8 cellular contexts compared by ENCODE assay signal in the genomic region with DNA sequence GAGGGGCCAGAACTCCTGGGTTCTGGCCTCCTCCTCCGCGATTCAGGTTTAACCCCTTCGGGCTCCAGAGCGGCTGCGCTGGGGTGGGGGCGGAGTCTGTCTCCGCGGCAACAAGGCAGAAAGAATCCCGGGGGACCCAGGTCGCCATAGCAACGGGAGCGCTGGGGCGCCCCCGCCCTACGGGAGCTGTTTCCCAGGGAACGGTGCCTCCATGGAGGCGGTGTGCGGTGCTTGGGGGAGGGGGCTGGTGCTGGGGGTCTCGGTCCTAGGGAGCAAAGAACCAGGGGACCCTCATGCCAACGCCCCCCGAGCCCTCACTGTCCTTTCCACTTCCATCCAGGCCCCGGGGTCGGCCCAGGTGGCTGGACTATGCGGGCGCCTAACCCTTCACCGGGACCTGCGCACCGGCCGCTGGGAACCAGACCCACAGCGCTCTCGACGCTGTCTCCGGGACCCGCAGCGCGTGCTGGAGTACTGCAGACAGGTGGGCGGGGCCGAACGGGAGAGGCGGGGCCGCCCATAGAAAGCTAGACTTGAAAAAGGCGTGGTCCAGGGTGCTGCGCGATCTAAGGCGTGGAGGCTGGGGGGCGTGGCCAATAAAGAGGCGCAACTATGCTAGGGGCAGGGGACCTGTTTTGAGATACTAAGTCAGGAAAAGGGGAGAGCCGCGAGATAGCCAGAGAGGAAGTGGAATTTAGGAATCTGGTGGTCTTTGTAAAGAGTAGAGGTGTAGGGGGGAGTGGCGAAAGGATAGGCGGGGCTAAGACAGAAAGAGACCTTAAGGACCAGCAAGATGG. TPM values are rescaled to one million over a fixed set of nuclear protein-coding genes. Genes with fewer than 3 reads are reported as not detected.
DNase-seq lines count a peak whose midpoint lies in the region; ATAC-seq lines count a peak whose summit lies in the region.

No MANE protein-coding gene starts in this region.

- peak; percentile 43 for ATAC-seq in HG02852 (IDR thresholded peaks at IDR 0.05; ENCODE audit: unreplicated experiment)
- ATAC-seq in HG02981 (IDR thresholded peaks at IDR 0.05; ENCODE audit: unreplicated experiment), result no peak

- DNase-seq in CMK (ENCODE audit: low read depth) (peak; percentile 63), NCI-H460 (ENCODE audit: extremely low read depth, low read depth) (peak; percentile 87), cerebellum (ENCODE audit: low spot score) (peak; percentile 83), left kidney (ENCODE audit: low read depth, low spot score) (peak; percentile 92)
- DNase-seq in activated CD4-positive, alpha-beta T cell treated with anti-CD3 and anti-CD28 coated beads for 4 hours, result peak; percentile 71 to 78
- DNase-seq in stimulated activated CD4-positive, alpha-beta T cell treated with anti-CD3 and anti-CD28 coated beads, Interleukin-4, amount 100 ng/mL, for 48 hours (ENCODE audit: low read depth in 2 of 2), result peak; percentile 83 to 86

RNA-seq across cellular contexts. Expression of a gene that starts 1.2 kb away (rescaled TPM):
- 12.2 and 19.5 TPM in 2 replicates for total RNA-seq in NCI-H460 (2014; rRNA removed; shearing (Covaris generic))
- polyA plus RNA-seq in NCI-H460 (2014; cell fraction: nucleus; rRNA removed), result 10.0 and 16.8 TPM in 2 replicates
- total RNA-seq in cerebellum, result 97.6 TPM

RNA-seq across cellular contexts. Expression of a gene that starts 12.8 kb away (rescaled TPM):
- total RNA-seq in NCI-H460 (2014; rRNA removed; shearing (Covaris generic)), result 0.12 and 0.32 TPM in 2 replicates
- polyA plus RNA-seq in NCI-H460 (2014; cell fraction: nucleus; rRNA removed), result 0.29 and 0.30 TPM in 2 replicates
- 5.3 TPM for total RNA-seq in cerebellum

RNA-seq across cellular contexts. Expression of a gene that starts 17.2 kb away (rescaled TPM):
- total RNA-seq in NCI-H460 (2014; rRNA removed; shearing (Covaris generic)), result not detected in 2 replicates
- polyA plus RNA-seq in NCI-H460 (2014; cell fraction: nucleus; rRNA removed), result 1.7 TPM in 1 of 2 replicates, not detected in the other
- total RNA-seq in cerebellum, result 0.73 TPM

RNA-seq across cellular contexts. Expression of a gene that starts 30.8 kb away (rescaled TPM):
- total RNA-seq in NCI-H460 (2014; rRNA removed; shearing (Covaris generic)), result 4.3 and 5.1 TPM in 2 replicates
- 21.1 and 31.2 TPM in 2 replicates for polyA plus RNA-seq in NCI-H460 (2014; cell fraction: nucleus; rRNA removed)
- 3.9 TPM for total RNA-seq in cerebellum

RNA-seq across cellular contexts. Expression of a gene that starts 32.8 kb away (rescaled TPM):
- not detected in 2 replicates for total RNA-seq in NCI-H460 (2014; rRNA removed; shearing (Covaris generic))
- polyA plus RNA-seq in NCI-H460 (2014; cell fraction: nucleus; rRNA removed), result not detected in 2 replicates
- not detected for total RNA-seq in cerebellum
